1 cellular context compared by ENCODE assay signal in genomic region chr15:34337557-34338306, GRCh38.
A peak's percentile ranks its signal among the peaks of the same experiment; 100 is the strongest.
TF ChIP-seq lines count a peak whose summit lies in the region.

Gene SLC12A6 (minus strand): TSS chr15:34337781. CDS start chr15:34336680, 1,101 bp downstream.

TF ChIP-seq in WTC11, 78 proteins besides CTCF, POLR2A, EP300 and RAD21 (continued from another document):
- TF ChIP-seq, protein P1, sequence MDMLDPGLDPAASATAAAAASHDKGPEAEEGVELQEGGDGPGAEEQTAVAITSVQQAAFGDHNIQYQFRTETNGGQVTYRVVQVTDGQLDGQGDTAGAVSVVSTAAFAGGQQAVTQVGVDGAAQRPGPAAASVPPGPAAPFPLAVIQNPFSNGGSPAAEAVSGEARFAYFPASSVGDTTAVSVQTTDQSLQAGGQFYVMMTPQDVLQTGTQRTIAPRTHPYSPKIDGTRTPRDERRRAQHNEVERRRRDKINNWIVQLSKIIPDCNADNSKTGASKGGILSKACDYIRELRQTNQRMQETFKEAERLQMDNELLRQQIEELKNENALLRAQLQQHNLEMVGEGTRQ (CRISPR knock-in tag; IDR thresholded peaks at IDR 0.05): 0 out of 2 replicates have a peak, but pooled peaks have one; percentile 21
- TF ChIP-seq JAZF1 (CRISPR knock-in tag; IDR thresholded peaks at IDR 0.05): no peak
- TF ChIP-seq ARID4B (CRISPR knock-in tag; IDR thresholded peaks at IDR 0.05; ENCODE audit: borderline replicate concordance): peak; percentile 89; the same call in 1 of the 2 replicates
- TF ChIP-seq E2F1 (CRISPR knock-in tag; IDR thresholded peaks at IDR 0.05): no peak
- no peak for TF ChIP-seq NR1H2 (CRISPR knock-in tag; IDR thresholded peaks at IDR 0.05)
- no peak for TF ChIP-seq RORB (CRISPR knock-in tag; IDR thresholded peaks at IDR 0.05)
- 0 out of 2 replicates have a peak, but pooled peaks have one; percentile 36 for TF ChIP-seq KAT7 (CRISPR knock-in tag; IDR thresholded peaks at IDR 0.05; ENCODE audit: borderline replicate concordance)
- no peak for TF ChIP-seq PREB (CRISPR knock-in tag; IDR thresholded peaks at IDR 0.05; ENCODE audit: borderline replicate concordance)
- TF ChIP-seq, protein P2, sequence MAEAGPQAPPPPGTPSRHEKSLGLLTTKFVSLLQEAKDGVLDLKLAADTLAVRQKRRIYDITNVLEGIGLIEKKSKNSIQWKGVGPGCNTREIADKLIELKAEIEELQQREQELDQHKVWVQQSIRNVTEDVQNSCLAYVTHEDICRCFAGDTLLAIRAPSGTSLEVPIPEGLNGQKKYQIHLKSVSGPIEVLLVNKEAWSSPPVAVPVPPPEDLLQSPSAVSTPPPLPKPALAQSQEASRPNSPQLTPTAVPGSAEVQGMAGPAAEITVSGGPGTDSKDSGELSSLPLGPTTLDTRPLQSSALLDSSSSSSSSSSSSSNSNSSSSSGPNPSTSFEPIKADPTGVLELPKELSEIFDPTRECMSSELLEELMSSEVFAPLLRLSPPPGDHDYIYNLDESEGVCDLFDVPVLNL (CRISPR knock-in tag; IDR thresholded peaks at IDR 0.05; ENCODE audit: borderline replicate concordance, low read depth): no peak
- TF ChIP-seq FOXP4 (CRISPR knock-in tag; IDR thresholded peaks at IDR 0.05): peak; percentile 70; the same call in 1 of the 2 replicates
- no peak for TF ChIP-seq NR2C2 (CRISPR knock-in tag; IDR thresholded peaks at IDR 0.05)
- TF ChIP-seq, protein P3, sequence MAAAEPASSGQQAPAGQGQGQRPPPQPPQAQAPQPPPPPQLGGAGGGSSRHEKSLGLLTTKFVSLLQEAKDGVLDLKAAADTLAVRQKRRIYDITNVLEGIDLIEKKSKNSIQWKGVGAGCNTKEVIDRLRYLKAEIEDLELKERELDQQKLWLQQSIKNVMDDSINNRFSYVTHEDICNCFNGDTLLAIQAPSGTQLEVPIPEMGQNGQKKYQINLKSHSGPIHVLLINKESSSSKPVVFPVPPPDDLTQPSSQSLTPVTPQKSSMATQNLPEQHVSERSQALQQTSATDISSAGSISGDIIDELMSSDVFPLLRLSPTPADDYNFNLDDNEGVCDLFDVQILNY (CRISPR knock-in tag; IDR thresholded peaks at IDR 0.05): peak; percentile 75
- no peak for TF ChIP-seq ZNF121 (CRISPR knock-in tag; IDR thresholded peaks at IDR 0.05)
